16 cellular contexts compared by ENCODE assay signal in the genomic region with DNA sequence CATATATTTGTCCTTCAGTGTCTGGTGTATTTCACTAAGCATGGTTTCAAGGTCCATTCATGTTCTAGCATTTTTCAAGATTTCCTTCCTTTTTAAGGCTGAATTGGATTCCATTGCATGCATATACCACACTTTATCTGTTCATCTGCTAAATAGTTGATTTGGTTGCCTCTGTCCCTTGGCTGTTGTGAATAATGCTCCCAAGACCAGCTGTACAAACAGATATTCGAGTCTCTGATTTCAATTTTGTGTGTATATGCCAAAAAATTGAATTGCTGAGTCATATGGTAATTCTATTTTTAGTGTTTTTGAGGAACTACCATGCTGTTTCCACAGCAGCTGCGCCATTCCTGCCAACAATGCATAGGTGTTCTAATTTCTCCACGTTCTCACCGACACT.
DNase-seq lines count a peak whose midpoint lies in the region; ATAC-seq and TF ChIP-seq lines count a peak whose summit lies in the region.
"Had no signal": no experiment of that assay in that cellular context is flagged by ENCODE, and none has a peak within 500 bp of the region (broad histone marks: within the 10 kb centered on the region; RNA-seq: fewer than 3 reads in every experiment).

No MANE protein-coding gene starts in this region.

- no peaks in the 10 kb centered on the region for H3K4me1 ChIP-seq in SK-N-SH (ENCODE audit: control insufficient read depth in 1 of 2, insufficient read depth in 2 of 2, low read depth in 1 of 2, low read length in 1 of 2)
- H3K4me1 ChIP-seq in neural progenitor cell, result peaks cover 21% of the 10 kb centered on the region

- H2AFZ ChIP-seq in SK-N-SH (ENCODE audit: low read depth) (no peak overlapping the region), neural progenitor cell (replicated peaks) (no peak overlapping the region)

- DNase-seq in SK-N-SH (no peak), OCI-M1 (lab: John Stamatoyannopoulos, UW) (peak; percentile 3), neural progenitor cell (ENCODE audit: low spot score) (no peak), posterior vena cava (ENCODE audit: low spot score) (no peak), 8988T (no peak)
- DNase-seq: Calu3; CD8-positive, alpha-beta T cell; GOT3; H7 had no signal

- H3K27me3 ChIP-seq in SK-N-SH (ENCODE audit: insufficient read depth), result no peaks in the 10 kb centered on the region
- no peaks in the 10 kb centered on the region for H3K27me3 ChIP-seq in neural progenitor cell
- H3K27me3 ChIP-seq: BLaER1 treated with 17β-estradiol and CSF1 and Interleukin-3, amounts not matched to agents 10 nM and 100 nM had no signal

- H3K9me3 ChIP-seq in SK-N-SH (no peaks in the 10 kb centered on the region), neural progenitor cell (ENCODE audit: low read depth) (no peaks in the 10 kb centered on the region)

- H3K9me3 Mint-ChIP-seq in neural progenitor cell, result no peaks in the 10 kb centered on the region

- no peak for TF ChIP-seq RAD21 in SK-N-SH (IDR thresholded peaks at IDR 0.05; ENCODE audit: low read length)

- POLR2A ChIA-PET in SK-N-SH (lab: Yijun Ruan, JAX), result no interaction called here

- CTCF ChIA-PET in SK-N-SH (lab: Yijun Ruan, JAX), result no interaction called here

- peaks cover 14% of the 10 kb centered on the region for H3K4me1 Mint-ChIP-seq in neural progenitor cell
- H3K4me1 Mint-ChIP-seq: B cell, IgD-negative memory B cell had no signal

- H3K27me3 Mint-ChIP-seq in neural progenitor cell (ENCODE audit: insufficient read depth, low read depth), result no peaks in the 10 kb centered on the region
- H3K27me3 Mint-ChIP-seq: B cell, IgD-negative memory B cell had no signal

- no peaks in the 10 kb centered on the region for H3K79me2 ChIP-seq in SK-N-SH (ENCODE audit: insufficient read depth)
- no peaks in the 10 kb centered on the region for H3K79me2 ChIP-seq in neural progenitor cell (ENCODE audit: low read depth)

- peak overlapping the region; percentile 28 for H3K27ac Mint-ChIP-seq in neural progenitor cell
- H3K27ac Mint-ChIP-seq: B cell; CD8-positive, alpha-beta T cell; IgD-negative memory B cell had no signal

- H3K4me3 Mint-ChIP-seq in neural progenitor cell, result no peak overlapping the region
- H3K4me3 Mint-ChIP-seq: B cell; CD8-positive, alpha-beta T cell; IgD-negative memory B cell had no signal

- intact Hi-C loops in posterior vena cava (cut with DNase I), result no loop called here

- WGBS in SK-N-SH (ENCODE audit: low lambda C conversion rate), result 27% methylated on average over 4 of the region's 4 CpGs

- H3K9ac ChIP-seq in SK-N-SH (no peak overlapping the region), neural progenitor cell (no peak overlapping the region)
- H3K9ac ChIP-seq: BLaER1 treated with 17β-estradiol and CSF1 and Interleukin-3, amounts not matched to agents 10 nM and 100 nM had no signal

- H3K36me3 ChIP-seq in SK-N-SH (replicated peaks in 1 of 2; ENCODE audit: control insufficient read depth in 1 of 2, insufficient read depth in 2 of 2, low read length in 1 of 2), result no peaks in the 10 kb centered on the region
- H3K36me3 ChIP-seq in neural progenitor cell, result no peaks in the 10 kb centered on the region

- TF ChIP-seq EP300 in SK-N-SH (IDR thresholded peaks at IDR 0.05; ENCODE audit: borderline replicate concordance in 1 of 2, low read depth in 1 of 2, low read length in 1 of 2), result no peak

- H3K27ac ChIP-seq in SK-N-SH (ENCODE audit: low read depth in 2 of 2, low read length in 1 of 2), result no peak overlapping the region
- H3K27ac ChIP-seq in neural progenitor cell, result no peak overlapping the region
- H3K27ac ChIP-seq: BLaER1 treated with 17β-estradiol and CSF1 and Interleukin-3, amounts not matched to agents 10 nM and 100 nM had no signal

- no peak for TF ChIP-seq CTCF in SK-N-SH (IDR thresholded peaks at IDR 0.05)
- TF ChIP-seq CTCF in neural progenitor cell (IDR thresholded peaks at IDR 0.05), result no peak

- no peaks in the 10 kb centered on the region for H4K20me1 ChIP-seq in SK-N-SH (ENCODE audit: insufficient read depth)
- H4K20me1 ChIP-seq in neural progenitor cell (ENCODE audit: low read depth), result no peaks in the 10 kb centered on the region
- H4K20me1 ChIP-seq: BLaER1 treated with 17β-estradiol and CSF1 and Interleukin-3, amounts not matched to agents 10 nM and 100 nM had no signal

- no peak for ATAC-seq in SK-N-SH treated with all-trans-retinoic acid at 6 μM for 48 hours
- ATAC-seq in GM18867 (IDR thresholded peaks at IDR 0.05; ENCODE audit: unreplicated experiment), result no peak
- ATAC-seq: CD8-positive, alpha-beta T cell; HCT116; HepG2 had no signal

- H3K36me3 Mint-ChIP-seq in neural progenitor cell, result no peaks in the 10 kb centered on the region
- H3K36me3 Mint-ChIP-seq: CD8-positive, alpha-beta T cell; IgD-negative memory B cell had no signal

- no peak overlapping the region for H3K4me2 ChIP-seq in SK-N-SH
- no peak overlapping the region for H3K4me2 ChIP-seq in neural progenitor cell

- no peaks in the 10 kb centered on the region for H3F3A ChIP-seq in SK-N-SH (replicated peaks; ENCODE audit: insufficient read depth)
- H3F3A ChIP-seq in neural progenitor cell (ENCODE audit: low read depth), result no peaks in the 10 kb centered on the region

- no peaks in the 10 kb centered on the region for H3K9me2 ChIP-seq in SK-N-SH

- H3K4me3 ChIP-seq in SK-N-SH (ENCODE audit: low read depth in 2 of 2, low read length in 1 of 2) (no peak overlapping the region), neural progenitor cell (no peak overlapping the region)
- H3K4me3 ChIP-seq: BLaER1 treated with 17β-estradiol and CSF1 and Interleukin-3, amounts not matched to agents 10 nM and 100 nM had no signal

TF ChIP-seq in SK-N-SH treated with all-trans-retinoic acid at 6 μM for 48 hours, 23 proteins besides CTCF, POLR2A, EP300 and RAD21:
- no peak for TF ChIP-seq ZNF8 (CRISPR knock-in tag; IDR thresholded peaks at IDR 0.05)
- peak; percentile 61; the same call in 1 of the 2 replicates for TF ChIP-seq TCF4 (CRISPR knock-in tag; IDR thresholded peaks at IDR 0.05; ENCODE audit: borderline replicate concordance)

TF ChIP-seq in SK-N-SH, 30 proteins besides CTCF, POLR2A, EP300 and RAD21 (continues in another document):
- TF ChIP-seq FOXM1 (IDR thresholded peaks at IDR 0.05; ENCODE audit: low read depth) (no peak), SMC3 (IDR thresholded peaks at IDR 0.05; ENCODE audit: low read depth, low read length) (no peak), SIN3A (IDR thresholded peaks at IDR 0.05; ENCODE audit: borderline replicate concordance, low read depth, low read length) (no peak), TAF1 (IDR thresholded peaks at IDR 0.05; ENCODE audit: borderline replicate concordance, low read depth, low read length) (no peak), POLR2AphosphoS5 (IDR thresholded peaks at IDR 0.05; ENCODE audit: low read depth, low read length) (no peak), GATA2 (CRISPR knock-in tag; IDR thresholded peaks at IDR 0.05) (no peak), CHD2 (IDR thresholded peaks at IDR 0.05; ENCODE audit: low read length, partially characterized antibody) (no peak), FOXJ3 (CRISPR knock-in tag; IDR thresholded peaks at IDR 0.05) (no peak), ELF1 (IDR thresholded peaks at IDR 0.05) (no peak), RXRA (IDR thresholded peaks at IDR 0.05; ENCODE audit: borderline replicate concordance, low read depth) (no peak), NFIC (IDR thresholded peaks at IDR 0.05; ENCODE audit: borderline replicate concordance) (no peak), RCOR1 (IDR thresholded peaks at IDR 0.05; ENCODE audit: low read length) (no peak), MXI1 (IDR thresholded peaks at IDR 0.05; ENCODE audit: low read depth, low read length) (no peak), MEF2A (IDR thresholded peaks at IDR 0.05; ENCODE audit: borderline replicate concordance, low read depth) (no peak)
- TF ChIP-seq, protein P1, sequence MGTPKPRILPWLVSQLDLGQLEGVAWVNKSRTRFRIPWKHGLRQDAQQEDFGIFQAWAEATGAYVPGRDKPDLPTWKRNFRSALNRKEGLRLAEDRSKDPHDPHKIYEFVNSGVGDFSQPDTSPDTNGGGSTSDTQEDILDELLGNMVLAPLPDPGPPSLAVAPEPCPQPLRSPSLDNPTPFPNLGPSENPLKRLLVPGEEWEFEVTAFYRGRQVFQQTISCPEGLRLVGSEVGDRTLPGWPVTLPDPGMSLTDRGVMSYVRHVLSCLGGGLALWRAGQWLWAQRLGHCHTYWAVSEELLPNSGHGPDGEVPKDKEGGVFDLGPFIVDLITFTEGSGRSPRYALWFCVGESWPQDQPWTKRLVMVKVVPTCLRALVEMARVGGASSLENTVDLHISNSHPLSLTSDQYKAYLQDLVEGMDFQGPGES (IDR thresholded peaks at IDR 0.05; ENCODE audit: low read depth, low read length), result no peak
- TF ChIP-seq, protein P2, sequence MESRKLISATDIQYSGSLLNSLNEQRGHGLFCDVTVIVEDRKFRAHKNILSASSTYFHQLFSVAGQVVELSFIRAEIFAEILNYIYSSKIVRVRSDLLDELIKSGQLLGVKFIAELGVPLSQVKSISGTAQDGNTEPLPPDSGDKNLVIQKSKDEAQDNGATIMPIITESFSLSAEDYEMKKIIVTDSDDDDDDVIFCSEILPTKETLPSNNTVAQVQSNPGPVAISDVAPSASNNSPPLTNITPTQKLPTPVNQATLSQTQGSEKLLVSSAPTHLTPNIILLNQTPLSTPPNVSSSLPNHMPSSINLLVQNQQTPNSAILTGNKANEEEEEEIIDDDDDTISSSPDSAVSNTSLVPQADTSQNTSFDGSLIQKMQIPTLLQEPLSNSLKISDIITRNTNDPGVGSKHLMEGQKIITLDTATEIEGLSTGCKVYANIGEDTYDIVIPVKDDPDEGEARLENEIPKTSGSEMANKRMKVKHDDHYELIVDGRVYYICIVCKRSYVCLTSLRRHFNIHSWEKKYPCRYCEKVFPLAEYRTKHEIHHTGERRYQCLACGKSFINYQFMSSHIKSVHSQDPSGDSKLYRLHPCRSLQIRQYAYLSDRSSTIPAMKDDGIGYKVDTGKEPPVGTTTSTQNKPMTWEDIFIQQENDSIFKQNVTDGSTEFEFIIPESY (IDR thresholded peaks at IDR 0.05; ENCODE audit: borderline replicate concordance, low read depth), result no peak
- TF ChIP-seq, protein P3, sequence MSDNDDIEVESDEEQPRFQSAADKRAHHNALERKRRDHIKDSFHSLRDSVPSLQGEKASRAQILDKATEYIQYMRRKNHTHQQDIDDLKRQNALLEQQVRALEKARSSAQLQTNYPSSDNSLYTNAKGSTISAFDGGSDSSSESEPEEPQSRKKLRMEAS (IDR thresholded peaks at IDR 0.05; ENCODE audit: low read depth), result no peak
- TF ChIP-seq, protein P4, sequence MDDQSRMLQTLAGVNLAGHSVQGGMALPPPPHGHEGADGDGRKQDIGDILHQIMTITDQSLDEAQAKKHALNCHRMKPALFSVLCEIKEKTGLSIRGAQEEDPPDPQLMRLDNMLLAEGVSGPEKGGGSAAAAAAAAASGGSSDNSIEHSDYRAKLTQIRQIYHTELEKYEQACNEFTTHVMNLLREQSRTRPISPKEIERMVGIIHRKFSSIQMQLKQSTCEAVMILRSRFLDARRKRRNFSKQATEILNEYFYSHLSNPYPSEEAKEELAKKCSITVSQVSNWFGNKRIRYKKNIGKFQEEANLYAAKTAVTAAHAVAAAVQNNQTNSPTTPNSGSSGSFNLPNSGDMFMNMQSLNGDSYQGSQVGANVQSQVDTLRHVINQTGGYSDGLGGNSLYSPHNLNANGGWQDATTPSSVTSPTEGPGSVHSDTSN (IDR thresholded peaks at IDR 0.05), result no peak
